ENCODE assay signal across 14 cellular contexts in genomic region chrX:40281341-40282005, GRCh38.
DNase-seq lines count a peak whose midpoint lies in the region; ATAC-seq and TF ChIP-seq lines count a peak whose summit lies in the region.
"Had no signal": no experiment of that assay in that cellular context is flagged by ENCODE, and none has a peak within 500 bp of the region (broad histone marks: within the 10 kb centered on the region; RNA-seq: fewer than 3 reads in every experiment).

No MANE protein-coding gene starts in this region.

- peak overlapping the region; percentile 49 for H3K27ac Mint-ChIP-seq in activated naive CD4-positive, alpha-beta T cell treated with anti-CD3 and anti-CD28 coated beads, Interleukin-2, amount 10 ng/mL, durations not matched to agents 7 days and 5 days
- H3K27ac Mint-ChIP-seq in activated naive CD8-positive, alpha-beta T cell treated with anti-CD3 and anti-CD28 coated beads for 36 hours = no peak overlapping the region
- peak overlapping the region in 1 of 2 donors; percentile 52 for H3K27ac Mint-ChIP-seq in stimulated activated naive CD8-positive, alpha-beta T cell treated with anti-CD3 and anti-CD28 coated beads, Interleukin-15, amount 100 ng/mL, for 72 hours
- H3K27ac Mint-ChIP-seq: endodermal cell had no signal

- no peak overlapping the region for H3K4me3 ChIP-seq in mammary epithelial cell (replicated peaks in 1 of 3; ENCODE audit: insufficient read depth in 1 of 3, low read depth in 2 of 3, low read length in 3 of 3)
- no peak overlapping the region for H3K4me3 ChIP-seq in right lobe of liver
- H3K4me3 ChIP-seq: ovary had no signal

- WGBS in mammary epithelial cell (ENCODE audit: low coverage, missing lambda C conversion rate) = 65% methylated on average over 4 of the region's 4 CpGs
- WGBS in right lobe of liver (ENCODE audit: insufficient coverage, low coverage, low lambda C conversion rate, missing lambda C conversion rate) = 48% methylated on average over 4 of the region's 4 CpGs

- H3K36me3 Mint-ChIP-seq in activated naive CD4-positive, alpha-beta T cell treated with anti-CD3 and anti-CD28 coated beads, Interleukin-2, amount 10 ng/mL, durations not matched to agents 7 days and 5 days = no peaks in the 10 kb centered on the region
- H3K36me3 Mint-ChIP-seq in activated naive CD8-positive, alpha-beta T cell treated with anti-CD3 and anti-CD28 coated beads for 36 hours = peaks cover 3% of the 10 kb centered on the region

- intact Hi-C loops in mammary epithelial cell (cut with micrococcal nuclease) (no loop called here), right lobe of liver (cut with DNase I) (no loop called here)

- no peak overlapping the region for H3K4me3 Mint-ChIP-seq in activated naive CD4-positive, alpha-beta T cell treated with anti-CD3 and anti-CD28 coated beads, Interleukin-2, amount 10 ng/mL, durations not matched to agents 7 days and 5 days
- H3K4me3 Mint-ChIP-seq in activated naive CD8-positive, alpha-beta T cell treated with anti-CD3 and anti-CD28 coated beads for 36 hours = no peak overlapping the region
- H3K4me3 Mint-ChIP-seq in stimulated activated naive CD8-positive, alpha-beta T cell treated with anti-CD3 and anti-CD28 coated beads, Interleukin-15, amount 100 ng/mL, for 72 hours = peak overlapping the region; percentile 10 to 28
- H3K4me3 Mint-ChIP-seq: endodermal cell had no signal

- H3K27ac ChIP-seq in mammary epithelial cell (ENCODE audit: insufficient read depth, low read depth, low read length) (no peak overlapping the region), right lobe of liver (no peak overlapping the region)
- H3K27ac ChIP-seq: foreskin keratinocyte, ovary had no signal

- no peaks in the 10 kb centered on the region for H3K79me2 ChIP-seq in mammary epithelial cell (ENCODE audit: insufficient read depth, low read length)

- H3K9me3 ChIP-seq in mammary epithelial cell (replicated peaks; ENCODE audit: insufficient read depth, low read length) (peaks cover 2% of the 10 kb centered on the region), right lobe of liver (peaks cover 0 to 5% (median 0%) of the 10 kb centered on the region in 4 donors)
- H3K9me3 ChIP-seq: ovary had no signal

- CTCF ChIA-PET in activated naive CD4-positive, alpha-beta T cell treated with anti-CD3 and anti-CD28 coated beads, Interleukin-2, amount 10 ng/mL, durations not matched to agents 7 days and 5 days (lab: Charles Lee) = no interaction called here
- CTCF ChIA-PET in mammary epithelial cell (lab: Charles Lee; ENCODE audit: low non-redundant PET) = no interaction called here

- H4K20me1 ChIP-seq in mammary epithelial cell (ENCODE audit: insufficient read depth, low read length) = no peaks in the 10 kb centered on the region

- no peaks in the 10 kb centered on the region for H3K36me3 ChIP-seq in mammary epithelial cell (ENCODE audit: insufficient read depth, low read length)
- H3K36me3 ChIP-seq in right lobe of liver = no peaks in the 10 kb centered on the region
- H3K36me3 ChIP-seq: ovary had no signal

- TF ChIP-seq POLR2A in right lobe of liver (IDR thresholded peaks at IDR 0.05) = no peak

- no peak overlapping the region for H3K4me2 ChIP-seq in mammary epithelial cell (ENCODE audit: insufficient read depth, low read depth, low read length)

- no TSS peak for BruUV-seq in mammary epithelial cell (replicated peaks; lab: Mats Ljungman, UMichigan)

- H3K4me1 Mint-ChIP-seq in activated naive CD4-positive, alpha-beta T cell treated with anti-CD3 and anti-CD28 coated beads, Interleukin-2, amount 10 ng/mL, durations not matched to agents 7 days and 5 days = peaks cover 33% of the 10 kb centered on the region
- peaks cover 15% of the 10 kb centered on the region for H3K4me1 Mint-ChIP-seq in activated naive CD8-positive, alpha-beta T cell treated with anti-CD3 and anti-CD28 coated beads for 36 hours
- peaks cover 30% of the 10 kb centered on the region for H3K4me1 Mint-ChIP-seq in stimulated activated naive CD8-positive, alpha-beta T cell treated with anti-CD3 and anti-CD28 coated beads, Interleukin-15, amount 100 ng/mL, for 72 hours

- H3K4me1 ChIP-seq in mammary epithelial cell (ENCODE audit: insufficient read depth, low read length) (no peaks in the 10 kb centered on the region), right lobe of liver (no peaks in the 10 kb centered on the region)
- H3K4me1 ChIP-seq: foreskin keratinocyte had no signal

- H3K27me3 ChIP-seq in mammary epithelial cell (ENCODE audit: insufficient read depth, low read length) (peaks cover 2% of the 10 kb centered on the region), right lobe of liver (no peaks in the 10 kb centered on the region)
- H3K27me3 ChIP-seq: foreskin keratinocyte, ovary had no signal

- H2AFZ ChIP-seq in mammary epithelial cell (ENCODE audit: low read depth, low read length) = no peak overlapping the region

- H3K9ac ChIP-seq in mammary epithelial cell (ENCODE audit: insufficient read depth, low read length) = no peak overlapping the region

- peaks cover 15% of the 10 kb centered on the region for H3K9me3 Mint-ChIP-seq in activated naive CD4-positive, alpha-beta T cell treated with anti-CD3 and anti-CD28 coated beads, Interleukin-2, amount 10 ng/mL, durations not matched to agents 7 days and 5 days
- H3K9me3 Mint-ChIP-seq in activated naive CD8-positive, alpha-beta T cell treated with anti-CD3 and anti-CD28 coated beads for 36 hours = peaks cover 8% of the 10 kb centered on the region
- H3K9me3 Mint-ChIP-seq in stimulated activated naive CD8-positive, alpha-beta T cell treated with anti-CD3 and anti-CD28 coated beads, Interleukin-15, amount 100 ng/mL, for 72 hours = peaks cover 4 to 9% of the 10 kb centered on the region in 2 donors

- in situ Hi-C loops in mammary epithelial cell (cut with MboI; ENCODE audit: low sequenced_read_pairs in 2 of 2) = no loop called here

- dilution Hi-C loops in mammary epithelial cell (cut with HindIII; ENCODE audit: low sequenced_read_pairs) = no loop called here

- DNase-seq in activated naive CD4-positive, alpha-beta T cell treated with anti-CD3 and anti-CD28 coated beads, Interleukin-2, amount 10 ng/mL, durations not matched to agents 7 days and 5 days = peak; percentile 41
- DNase-seq in activated naive CD4-positive, alpha-beta T cell (lab: John Stamatoyannopoulos, UW) = no peak
- DNase-seq in MV-4-11 (lab: John Stamatoyannopoulos, UW) = peak; percentile 63
- peak; percentile 14 for DNase-seq in activated naive CD8-positive, alpha-beta T cell treated with anti-CD3 and anti-CD28 coated beads for 36 hours
- peak in 1 of 2 donors; percentile 24 for DNase-seq in stimulated activated naive CD8-positive, alpha-beta T cell treated with anti-CD3 and anti-CD28 coated beads, Interleukin-15, amount 100 ng/mL, for 72 hours
- DNase-seq in mammary epithelial cell = no peak
- DNase-seq in right lobe of liver = no peak
- DNase-seq: activated CD4-positive, alpha-beta T cell treated with anti-CD3 and anti-CD28 coated beads for 48 hours; activated gamma-delta T cell; endodermal cell; foreskin keratinocyte; NCI-H146; ovary had no signal

- peaks cover 11% of the 10 kb centered on the region for H3K27me3 Mint-ChIP-seq in activated naive CD4-positive, alpha-beta T cell treated with anti-CD3 and anti-CD28 coated beads, Interleukin-2, amount 10 ng/mL, durations not matched to agents 7 days and 5 days
- peaks cover 3% of the 10 kb centered on the region for H3K27me3 Mint-ChIP-seq in activated naive CD8-positive, alpha-beta T cell treated with anti-CD3 and anti-CD28 coated beads for 36 hours
- no peaks in the 10 kb centered on the region for H3K27me3 Mint-ChIP-seq in stimulated activated naive CD8-positive, alpha-beta T cell treated with anti-CD3 and anti-CD28 coated beads, Interleukin-15, amount 100 ng/mL, for 72 hours

- TF ChIP-seq CTCF in mammary epithelial cell (conservative IDR thresholded peaks at IDR 0.05 in 1 of 2, IDR thresholded peaks at IDR 0.05 in 1 of 2; ENCODE audit: extremely low read depth in 1 of 2, insufficient read depth in 1 of 2, low read depth in 1 of 2, low read length in 2 of 2) (no peak), right lobe of liver (IDR thresholded peaks at IDR 0.05) (no peak)

- peak; percentile 84 for ATAC-seq in stimulated activated naive CD8-positive, alpha-beta T cell treated with anti-CD3 and anti-CD28 coated beads, Interleukin-15, amount 100 ng/mL, for 72 hours
- ATAC-seq in HG03108 (IDR thresholded peaks at IDR 0.05; ENCODE audit: unreplicated experiment) = no peak
- no peak for ATAC-seq in right lobe of liver
- ATAC-seq: foreskin keratinocyte had no signal

Comparison
In these comparisons a context has a peak if more than half of its experiments do, and no peak if none do; other contexts are left out.
1. DNase-seq: peak in activated naive CD4-positive, alpha-beta T cell treated with anti-CD3 and anti-CD28 coated beads, Interleukin-2, amount 10 ng/mL, durations not matched to agents 7 days and 5 days (single experiment), MV-4-11 (single experiment) and activated naive CD8-positive, alpha-beta T cell treated with anti-CD3 and anti-CD28 coated beads for 36 hours (single experiment); none in activated naive CD4-positive, alpha-beta T cell (0 of 4), mammary epithelial cell (single experiment) and right lobe of liver (0 of 3).
2. H3K4me3 Mint-ChIP-seq: peak in stimulated activated naive CD8-positive, alpha-beta T cell treated with anti-CD3 and anti-CD28 coated beads, Interleukin-15, amount 100 ng/mL, for 72 hours (2 of 2); none in activated naive CD4-positive, alpha-beta T cell treated with anti-CD3 and anti-CD28 coated beads, Interleukin-2, amount 10 ng/mL, durations not matched to agents 7 days and 5 days (single experiment) and activated naive CD8-positive, alpha-beta T cell treated with anti-CD3 and anti-CD28 coated beads for 36 hours (single experiment).